Comparison of ENCODE assay signal across 8 cellular contexts in the genomic region with DNA sequence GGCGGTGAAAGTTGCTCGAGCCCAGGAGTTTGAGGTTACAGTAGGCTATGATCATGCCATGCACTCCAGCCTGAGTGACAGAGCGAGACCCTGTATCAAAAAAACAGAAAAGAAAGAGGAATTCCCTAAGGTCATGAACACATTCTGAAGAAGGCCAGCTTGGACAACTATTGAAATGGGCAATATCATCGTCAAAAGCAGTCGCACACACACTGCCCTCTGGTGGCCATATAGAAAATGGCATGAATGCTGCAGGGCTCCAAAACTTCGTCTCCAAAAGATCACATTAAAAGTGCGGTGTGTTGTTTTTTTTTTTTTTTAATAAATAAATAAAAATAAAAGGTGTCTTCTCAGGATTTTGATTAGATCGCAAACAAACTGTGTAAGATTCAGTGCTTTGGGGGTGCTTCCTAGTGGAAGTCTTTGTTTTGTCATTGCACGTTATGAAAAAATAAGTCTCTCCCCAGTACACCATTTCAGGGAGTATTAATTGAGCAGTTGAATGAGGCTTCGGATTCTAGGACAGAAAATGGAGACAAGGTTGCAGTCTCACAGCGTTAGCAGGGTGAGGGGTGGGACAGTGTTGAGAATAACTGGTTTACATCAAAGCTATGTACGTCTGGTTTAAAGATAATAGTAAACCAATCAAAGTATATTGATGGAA.
DNase-seq lines count a peak whose midpoint lies in the region; ATAC-seq and TF ChIP-seq lines count a peak whose summit lies in the region.

No MANE protein-coding gene starts in this region.

- DNase-seq in CD1c-positive myeloid dendritic cell (ENCODE audit: extremely low spot score) (peak; percentile 43), RWPE2 (ENCODE audit: low spot score) (no peak), hepatocyte (ENCODE audit: low spot score) (no peak)

- H3K9me3 ChIP-seq in RWPE2 (ENCODE audit: severe bottlenecking) = no peaks in the 10 kb centered on the region
- H3K9me3 ChIP-seq in hepatocyte (ENCODE audit: low read depth) = no peaks in the 10 kb centered on the region

- H3K36me3 ChIP-seq in RWPE2 (ENCODE audit: low read depth) (no peaks in the 10 kb centered on the region), hepatocyte (replicated peaks; ENCODE audit: insufficient read depth, low read depth) (no peaks in the 10 kb centered on the region)

- no peaks in the 10 kb centered on the region for H3K79me2 ChIP-seq in hepatocyte

- H3K9me2 ChIP-seq in hepatocyte (replicated peaks; ENCODE audit: insufficient read depth) = no peaks in the 10 kb centered on the region

- H2AFZ ChIP-seq in hepatocyte = no peak overlapping the region

- no peak overlapping the region for H3K4me3 ChIP-seq in RWPE2 (ENCODE audit: severe bottlenecking)
- H3K4me3 ChIP-seq in hepatocyte = no peak overlapping the region

- TF ChIP-seq CTCF in RWPE2 (IDR thresholded peaks at IDR 0.05; ENCODE audit: poor library complexity, severe bottlenecking) = peak; percentile 66
- TF ChIP-seq CTCF in hepatocyte (IDR thresholded peaks at IDR 0.05; ENCODE audit: poor library complexity) = peak; percentile 57

- ATAC-seq in GM18870 (IDR thresholded peaks at IDR 0.05; ENCODE audit: unreplicated experiment) = peak; percentile 52
- ATAC-seq in RWPE2 (ENCODE audit: low read depth) = no peak
- no peak for ATAC-seq in HG03439 (IDR thresholded peaks at IDR 0.05; ENCODE audit: unreplicated experiment)
- no peak for ATAC-seq in HG03469 (IDR thresholded peaks at IDR 0.05; ENCODE audit: unreplicated experiment)
- no peak for ATAC-seq in GM18505 (IDR thresholded peaks at IDR 0.05; ENCODE audit: unreplicated experiment)
- ATAC-seq in GM21576 (IDR thresholded peaks at IDR 0.05; ENCODE audit: unreplicated experiment) = no peak

- H3K27ac ChIP-seq in RWPE2 (ENCODE audit: poor library complexity, severe bottlenecking) = no peak overlapping the region
- no peak overlapping the region for H3K27ac ChIP-seq in hepatocyte

- peaks cover 2% of the 10 kb centered on the region for H3K27me3 ChIP-seq in RWPE2 (ENCODE audit: insufficient read depth, poor library complexity, severe bottlenecking)
- H3K27me3 ChIP-seq in hepatocyte = peaks cover 8% of the 10 kb centered on the region

- WGBS in hepatocyte (ENCODE audit: low lambda C conversion rate, missing lambda C conversion rate) = 69% methylated on average over 12 of the region's 12 CpGs

- no peaks in the 10 kb centered on the region for H4K20me1 ChIP-seq in hepatocyte (ENCODE audit: insufficient read depth, poor library complexity, severe bottlenecking)

- H3K4me1 ChIP-seq in RWPE2 (ENCODE audit: insufficient read depth, poor library complexity, severe bottlenecking) (peaks cover 13% of the 10 kb centered on the region), hepatocyte (ENCODE audit: insufficient read depth) (no peaks in the 10 kb centered on the region)

- no peak for TF ChIP-seq POLR2A in GM18505 (IDR thresholded peaks at IDR 0.05; ENCODE audit: borderline replicate concordance, extremely low read depth, insufficient read depth, insufficient read length)

- H3K4me2 ChIP-seq in hepatocyte = no peak overlapping the region
